Comparison of ENCODE assay signal across 22 cellular contexts in genomic region chr4:2638730-2639129, GRCh38.
"Had no signal": no experiment of that assay in that cellular context is flagged by ENCODE, and none has a peak within 500 bp of the region (broad histone marks: within the 10 kb centered on the region; RNA-seq: fewer than 3 reads in every experiment).

No MANE protein-coding gene starts in this region.

- H3K4me3 ChIP-seq: breast epithelium, colonic mucosa, esophagus squamous epithelium, ovary, spleen, thoracic aorta, upper lobe of left lung, vagina had no signal

- H3K4me1 ChIP-seq: breast epithelium, colonic mucosa, esophagus squamous epithelium, spleen, upper lobe of left lung, vagina had no signal

- H3K27ac ChIP-seq: breast epithelium, colonic mucosa, epithelial cell of prostate, esophagus squamous epithelium, ovary, spleen, thoracic aorta, upper lobe of left lung, vagina had no signal

- H3K27me3 ChIP-seq: breast epithelium, colonic mucosa, esophagus squamous epithelium, ovary, spleen, upper lobe of left lung, vagina had no signal

- ATAC-seq: activated CD8-positive, alpha-beta T cell treated with anti-CD3 and anti-CD28 coated beads for 36 hours; activated naive CD4-positive, alpha-beta T cell treated with anti-CD3 and anti-CD28 coated beads, Interleukin-2, amount 50 U/mL, for 72 hours; right cardiac atrium; stimulated activated naive CD8-positive, alpha-beta T cell treated with anti-CD3 and anti-CD28 coated beads, Interleukin-15, Interleukin-2, amounts not matched to agents 100 U/mL and 50 U/mL, for 24 hours; WTC11 had no signal

- H3K9me3 ChIP-seq: breast epithelium, colonic mucosa, esophagus squamous epithelium, ovary, spleen, thoracic aorta, upper lobe of left lung, vagina had no signal

- DNase-seq: activated CD4-positive, alpha-beta T cell treated with anti-CD3 and anti-CD28 coated beads for 1 hour; activated CD4-positive, alpha-beta T cell treated with anti-CD3 and anti-CD28 coated beads, Interleukin-2, amount 50 U/mL, for 1 hour; activated CD8-positive, alpha-beta T cell treated with anti-CD3 and anti-CD28 coated beads for 36 hours; activated gamma-delta T cell treated with Interleukin-2 at 50 U/mL for 16 hours; colonic mucosa; effector CD8-positive, alpha-beta T cell; esophagus squamous epithelium; foreskin melanocyte; mammary epithelial cell; naive B cell; right cardiac atrium; spleen; stimulated activated naive CD8-positive, alpha-beta T cell treated with anti-CD3 and anti-CD28 coated beads, Interleukin-15, Interleukin-2, amounts not matched to agents 100 U/mL and 50 U/mL, for 24 hours; T-helper 2 cell; upper lobe of left lung had no signal

- H3K36me3 ChIP-seq: breast epithelium, ovary had no signal
